ENCODE assay signal across 22 cellular contexts in genomic region chr5:118088448-118088847, GRCh38.
A peak's percentile ranks its signal among the peaks of the same experiment; 100 is the strongest.
DNase-seq lines count a peak whose midpoint lies in the region; TF ChIP-seq lines count a peak whose summit lies in the region.
"Had no signal": no experiment of that assay in that cellular context is flagged by ENCODE, and none has a peak within 500 bp of the region (broad histone marks: within the 10 kb centered on the region; RNA-seq: fewer than 3 reads in every experiment).

No MANE protein-coding gene starts in this region.

- no peak overlapping the region for H3K27ac ChIP-seq in endodermal cell (ENCODE audit: low read depth, low read length)
- H3K27ac ChIP-seq: BLaER1 had no signal

- H3K27me3 Mint-ChIP-seq in type B pancreatic cell (no peaks in the 10 kb centered on the region), endodermal cell (ENCODE audit: insufficient read depth) (peaks cover 12% of the 10 kb centered on the region)
- H3K27me3 Mint-ChIP-seq: CD4-positive, alpha-beta memory T cell; CD4-positive, CD25-positive, alpha-beta regulatory T cell; CD8-positive, alpha-beta memory T cell had no signal

- H3K9me3 ChIP-seq in endodermal cell (ENCODE audit: control insufficient read depth, low read length): no peaks in the 10 kb centered on the region
- H3K9me3 ChIP-seq: BE2C, BLaER1 had no signal

- peak overlapping the region; percentile 5 for H3K27ac Mint-ChIP-seq in type B pancreatic cell
- no peak overlapping the region for H3K27ac Mint-ChIP-seq in endodermal cell
- H3K27ac Mint-ChIP-seq: CD14-positive monocyte; CD4-positive, CD25-positive, alpha-beta regulatory T cell; CD8-positive, alpha-beta memory T cell had no signal

- H3K9me3 Mint-ChIP-seq in type B pancreatic cell (peaks cover 14% of the 10 kb centered on the region), endodermal cell (no peaks in the 10 kb centered on the region)

- H3K27me3 ChIP-seq in endodermal cell (ENCODE audit: control insufficient read depth, insufficient read depth, low read length, poor library complexity, severe bottlenecking): no peaks in the 10 kb centered on the region
- H3K27me3 ChIP-seq: BE2C, BLaER1 had no signal

- DNase-seq in DMS53 (lab: John Stamatoyannopoulos, UW) (peak; percentile 36), DMS53 treated with DMSO at 0.1 percent for 48 hours (lab: John Stamatoyannopoulos, UW; ENCODE audit: unreplicated experiment) (peak; percentile 4), type B pancreatic cell (ENCODE audit: extremely low spot score, unreplicated experiment) (no peak), endodermal cell (no peak), retina (no peak)
- DNase-seq: 8988T; ACHN; BE2C; C1 segment of cervical spinal cord; CD4-positive, alpha-beta memory T cell; CD4-positive, CD25-positive, alpha-beta regulatory T cell; CD8-positive, alpha-beta memory T cell; COR-L47; DMS 273 treated with DMSO at 0.1 percent for 48 hours; DMS153; DMS79; DND-41; EL; GDM1 had no signal

- H3K4me3 Mint-ChIP-seq in type B pancreatic cell (no peak overlapping the region), endodermal cell (no peak overlapping the region)
- H3K4me3 Mint-ChIP-seq: CD14-positive monocyte; CD4-positive, alpha-beta memory T cell; CD4-positive, CD25-positive, alpha-beta regulatory T cell; CD8-positive, alpha-beta memory T cell had no signal

- H3K9ac ChIP-seq in endodermal cell (ENCODE audit: extremely low read depth, low read length, poor library complexity, severe bottlenecking): no peak overlapping the region
- H3K9ac ChIP-seq: BLaER1 had no signal

- H3K36me3 ChIP-seq in endodermal cell (ENCODE audit: control insufficient read depth, insufficient read depth, low read length): no peaks in the 10 kb centered on the region
- H3K36me3 ChIP-seq: BE2C, BLaER1 had no signal

- no peaks in the 10 kb centered on the region for H3K4me1 ChIP-seq in endodermal cell (ENCODE audit: control insufficient read depth, insufficient read depth, low read length)
- H3K4me1 ChIP-seq: BE2C, BLaER1 had no signal

- no peaks in the 10 kb centered on the region for H3K36me3 Mint-ChIP-seq in type B pancreatic cell
- H3K36me3 Mint-ChIP-seq in endodermal cell (ENCODE audit: low read depth): no peaks in the 10 kb centered on the region
- H3K36me3 Mint-ChIP-seq: CD14-positive monocyte; CD4-positive, alpha-beta memory T cell; CD4-positive, CD25-positive, alpha-beta regulatory T cell; CD8-positive, alpha-beta memory T cell had no signal

- no peak overlapping the region for H3K4me3 ChIP-seq in endodermal cell (ENCODE audit: low read length)
- H3K4me3 ChIP-seq: BLaER1, GM12878 had no signal

- no peaks in the 10 kb centered on the region for H3K4me1 Mint-ChIP-seq in type B pancreatic cell (ENCODE audit: unreplicated experiment)
- H3K4me1 Mint-ChIP-seq in endodermal cell: no peaks in the 10 kb centered on the region
- H3K4me1 Mint-ChIP-seq: CD14-positive monocyte; CD4-positive, alpha-beta memory T cell; CD4-positive, CD25-positive, alpha-beta regulatory T cell; CD8-positive, alpha-beta memory T cell had no signal

- TF ChIP-seq CTCF in type B pancreatic cell (conservative IDR thresholded peaks at IDR 0.05) (no peak), endodermal cell (conservative IDR thresholded peaks at IDR 0.05) (no peak)

Comparison
In these comparisons a context has a peak if more than half of its experiments do, and no peak if none do; other contexts are left out.
1. DNase-seq: peak in DMS53 (single experiment) and DMS53 treated with DMSO at 0.1 percent for 48 hours (single experiment); none in type B pancreatic cell (single experiment), endodermal cell (single experiment) and retina (single experiment).